ENCODE assay signal across 1 cellular context in the genomic region with DNA sequence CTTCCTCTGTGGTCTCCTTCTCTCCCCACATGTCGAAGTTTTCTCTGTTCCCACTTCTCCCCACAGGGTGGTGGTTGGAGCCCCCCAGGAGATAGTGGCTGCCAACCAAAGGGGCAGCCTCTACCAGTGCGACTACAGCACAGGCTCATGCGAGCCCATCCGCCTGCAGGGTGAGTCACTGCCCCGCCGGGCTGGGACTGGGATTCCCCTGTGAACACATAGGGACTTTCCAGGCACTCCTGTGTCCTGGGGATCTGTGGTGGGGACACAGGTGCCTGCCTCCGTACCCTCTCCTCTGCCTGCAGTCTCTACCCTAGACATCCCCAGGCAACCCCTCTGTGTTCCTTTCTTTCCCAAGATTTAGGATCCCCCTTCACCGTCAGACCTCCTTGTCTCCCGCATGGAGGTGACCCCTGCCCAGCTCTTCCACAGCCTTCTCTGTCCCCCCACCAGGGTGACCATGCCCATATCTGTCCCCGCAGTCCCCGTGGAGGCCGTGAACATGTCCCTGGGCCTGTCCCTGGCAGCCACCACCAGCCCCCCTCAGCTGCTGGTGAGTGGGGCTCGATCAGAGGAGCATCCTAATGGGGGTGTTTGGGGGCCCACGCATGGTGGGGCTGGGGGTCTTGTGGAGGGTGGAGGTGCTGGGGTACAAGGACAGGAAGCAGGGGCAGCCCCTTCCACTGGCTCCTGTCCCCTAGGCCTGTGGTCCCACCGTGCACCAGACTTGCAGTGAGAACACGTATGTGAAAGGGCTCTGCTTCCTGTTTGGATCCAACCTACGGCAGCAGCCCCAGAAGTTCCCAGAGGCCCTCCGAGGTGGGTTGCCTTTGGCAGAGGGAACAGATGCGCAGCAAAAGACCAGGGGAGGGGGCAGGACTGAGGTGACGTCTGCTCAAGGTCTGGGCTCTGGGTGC.
TF ChIP-seq lines count a peak whose summit lies in the region.

No MANE protein-coding gene starts in this region.

TF ChIP-seq in HepG2, 621 proteins besides CTCF, POLR2A, EP300 and RAD21:
- TF ChIP-seq MXD4 (CRISPR knock-in tag; IDR thresholded peaks at IDR 0.05) (no peak), MTA1 (CRISPR knock-in tag; IDR thresholded peaks at IDR 0.05; ENCODE audit: borderline replicate concordance) (no peak), STAG1 (CRISPR knock-in tag; IDR thresholded peaks at IDR 0.05) (0 out of 2 replicates have a peak, but pooled peaks have one; percentile 20), FOSL2 (CRISPR knock-in tag; IDR thresholded peaks at IDR 0.05) (peak; percentile 47), POLR2AphosphoS5 (IDR thresholded peaks at IDR 0.05; ENCODE audit: low read depth, low read length) (no peak), MTF2 (CRISPR knock-in tag; IDR thresholded peaks at IDR 0.05; ENCODE audit: borderline replicate concordance) (no peak), PHB2 (IDR thresholded peaks at IDR 0.05; ENCODE audit: partially characterized antibody) (no peak), NFIC (IDR thresholded peaks at IDR 0.05; ENCODE audit: low read length) (no peak), KAT8 (CRISPR knock-in tag; IDR thresholded peaks at IDR 0.05) (no peak), RELA (CRISPR knock-in tag; IDR thresholded peaks at IDR 0.05) (peak; percentile 90; the same call in 1 of the 2 replicates), KLF11 (CRISPR knock-in tag; IDR thresholded peaks at IDR 0.05) (no peak)
- TF ChIP-seq, protein P1, sequence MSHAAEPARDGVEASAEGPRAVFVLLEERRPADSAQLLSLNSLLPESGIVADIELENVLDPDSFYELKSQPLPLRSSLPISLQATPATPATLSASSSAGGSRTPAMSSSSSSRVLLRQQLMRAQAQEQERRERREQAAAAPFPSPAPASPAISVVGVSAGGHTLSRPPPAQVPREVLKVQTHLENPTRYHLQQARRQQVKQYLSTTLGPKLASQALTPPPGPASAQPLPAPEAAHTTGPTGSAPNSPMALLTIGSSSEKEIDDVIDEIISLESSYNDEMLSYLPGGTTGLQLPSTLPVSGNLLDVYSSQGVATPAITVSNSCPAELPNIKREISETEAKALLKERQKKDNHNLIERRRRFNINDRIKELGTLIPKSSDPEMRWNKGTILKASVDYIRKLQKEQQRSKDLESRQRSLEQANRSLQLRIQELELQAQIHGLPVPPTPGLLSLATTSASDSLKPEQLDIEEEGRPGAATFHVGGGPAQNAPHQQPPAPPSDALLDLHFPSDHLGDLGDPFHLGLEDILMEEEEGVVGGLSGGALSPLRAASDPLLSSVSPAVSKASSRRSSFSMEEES (CRISPR knock-in tag; IDR thresholded peaks at IDR 0.05): no peak
- TF ChIP-seq, protein P2, sequence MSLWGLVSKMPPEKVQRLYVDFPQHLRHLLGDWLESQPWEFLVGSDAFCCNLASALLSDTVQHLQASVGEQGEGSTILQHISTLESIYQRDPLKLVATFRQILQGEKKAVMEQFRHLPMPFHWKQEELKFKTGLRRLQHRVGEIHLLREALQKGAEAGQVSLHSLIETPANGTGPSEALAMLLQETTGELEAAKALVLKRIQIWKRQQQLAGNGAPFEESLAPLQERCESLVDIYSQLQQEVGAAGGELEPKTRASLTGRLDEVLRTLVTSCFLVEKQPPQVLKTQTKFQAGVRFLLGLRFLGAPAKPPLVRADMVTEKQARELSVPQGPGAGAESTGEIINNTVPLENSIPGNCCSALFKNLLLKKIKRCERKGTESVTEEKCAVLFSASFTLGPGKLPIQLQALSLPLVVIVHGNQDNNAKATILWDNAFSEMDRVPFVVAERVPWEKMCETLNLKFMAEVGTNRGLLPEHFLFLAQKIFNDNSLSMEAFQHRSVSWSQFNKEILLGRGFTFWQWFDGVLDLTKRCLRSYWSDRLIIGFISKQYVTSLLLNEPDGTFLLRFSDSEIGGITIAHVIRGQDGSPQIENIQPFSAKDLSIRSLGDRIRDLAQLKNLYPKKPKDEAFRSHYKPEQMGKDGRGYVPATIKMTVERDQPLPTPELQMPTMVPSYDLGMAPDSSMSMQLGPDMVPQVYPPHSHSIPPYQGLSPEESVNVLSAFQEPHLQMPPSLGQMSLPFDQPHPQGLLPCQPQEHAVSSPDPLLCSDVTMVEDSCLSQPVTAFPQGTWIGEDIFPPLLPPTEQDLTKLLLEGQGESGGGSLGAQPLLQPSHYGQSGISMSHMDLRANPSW (CRISPR knock-in tag; IDR thresholded peaks at IDR 0.05; ENCODE audit: borderline replicate concordance): no peak
- TF ChIP-seq, protein P3, sequence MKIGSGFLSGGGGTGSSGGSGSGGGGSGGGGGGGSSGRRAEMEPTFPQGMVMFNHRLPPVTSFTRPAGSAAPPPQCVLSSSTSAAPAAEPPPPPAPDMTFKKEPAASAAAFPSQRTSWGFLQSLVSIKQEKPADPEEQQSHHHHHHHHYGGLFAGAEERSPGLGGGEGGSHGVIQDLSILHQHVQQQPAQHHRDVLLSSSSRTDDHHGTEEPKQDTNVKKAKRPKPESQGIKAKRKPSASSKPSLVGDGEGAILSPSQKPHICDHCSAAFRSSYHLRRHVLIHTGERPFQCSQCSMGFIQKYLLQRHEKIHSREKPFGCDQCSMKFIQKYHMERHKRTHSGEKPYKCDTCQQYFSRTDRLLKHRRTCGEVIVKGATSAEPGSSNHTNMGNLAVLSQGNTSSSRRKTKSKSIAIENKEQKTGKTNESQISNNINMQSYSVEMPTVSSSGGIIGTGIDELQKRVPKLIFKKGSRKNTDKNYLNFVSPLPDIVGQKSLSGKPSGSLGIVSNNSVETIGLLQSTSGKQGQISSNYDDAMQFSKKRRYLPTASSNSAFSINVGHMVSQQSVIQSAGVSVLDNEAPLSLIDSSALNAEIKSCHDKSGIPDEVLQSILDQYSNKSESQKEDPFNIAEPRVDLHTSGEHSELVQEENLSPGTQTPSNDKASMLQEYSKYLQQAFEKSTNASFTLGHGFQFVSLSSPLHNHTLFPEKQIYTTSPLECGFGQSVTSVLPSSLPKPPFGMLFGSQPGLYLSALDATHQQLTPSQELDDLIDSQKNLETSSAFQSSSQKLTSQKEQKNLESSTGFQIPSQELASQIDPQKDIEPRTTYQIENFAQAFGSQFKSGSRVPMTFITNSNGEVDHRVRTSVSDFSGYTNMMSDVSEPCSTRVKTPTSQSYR (CRISPR knock-in tag; IDR thresholded peaks at IDR 0.05; ENCODE audit: borderline replicate concordance): no peak
